In the genomic region with DNA sequence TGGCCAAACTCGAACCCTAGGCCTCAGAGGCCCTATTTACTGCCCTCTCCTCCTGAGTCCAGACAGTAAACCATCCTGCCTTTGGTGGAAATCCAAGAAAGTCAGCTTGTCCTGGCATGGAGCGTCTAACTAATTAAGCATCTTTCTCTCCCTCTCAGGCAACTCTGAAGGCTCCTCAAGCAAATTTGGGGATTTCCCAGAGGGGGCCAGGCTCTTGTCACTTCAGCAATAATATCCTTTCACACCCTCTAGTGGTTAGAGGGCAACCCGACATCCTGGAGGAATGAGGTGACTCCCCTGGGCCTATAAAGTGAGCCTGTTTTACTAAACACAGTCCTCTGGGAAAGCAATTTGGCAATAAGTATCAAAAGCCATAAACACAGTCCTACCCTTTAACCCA, we compare ENCODE assay signal across 9 cellular contexts.
DNase-seq lines count a peak whose midpoint lies in the region; ATAC-seq, FAIRE-seq and TF ChIP-seq lines count a peak whose summit lies in the region.
"Had no signal": no experiment of that assay in that cellular context is flagged by ENCODE, and none has a peak within 500 bp of the region (broad histone marks: within the 10 kb centered on the region; RNA-seq: fewer than 3 reads in every experiment).

No MANE protein-coding gene starts in this region.

- peaks cover 5% of the 10 kb centered on the region for H3K27me3 Mint-ChIP-seq in astrocyte (ENCODE audit: low read depth, unreplicated experiment)

- H3K27ac ChIP-seq in HL-60 (replicated peaks) (no peak overlapping the region), astrocyte (ENCODE audit: low read depth, low read length) (no peak overlapping the region)

- H3K4me3 Mint-ChIP-seq in astrocyte (ENCODE audit: unreplicated experiment) = no peak overlapping the region
- H3K4me3 Mint-ChIP-seq: central memory CD8-positive, alpha-beta T cell had no signal

- H3K9ac ChIP-seq in astrocyte (ENCODE audit: low read length) = no peak overlapping the region

- DNase-seq in EL (peak; percentile 79), HL-60 (ENCODE audit: low read depth in 1 of 2, low spot score in 1 of 2) (peak; percentile 20 to 65), T follicular helper cell (ENCODE audit: low read depth) (peak; percentile 53), astrocyte (ENCODE audit: low read depth) (peak; percentile 33), myocyte (ENCODE audit: low read depth) (peak; percentile 89), SK-N-DZ (ENCODE audit: low spot score) (no peak), DMS153 treated with DMSO at 0.1 percent for 48 hours (lab: John Stamatoyannopoulos, UW; ENCODE audit: unreplicated experiment) (no peak)

- no peaks in the 10 kb centered on the region for H3K9me3 ChIP-seq in astrocyte (ENCODE audit: insufficient read depth, low read depth, low read length)

- H4K20me1 ChIP-seq in astrocyte (ENCODE audit: insufficient read depth, low read length) = no peaks in the 10 kb centered on the region

- H3K4me1 ChIP-seq in astrocyte (ENCODE audit: insufficient read depth, low read length) = no peaks in the 10 kb centered on the region

- no peak overlapping the region for H2AFZ ChIP-seq in astrocyte (ENCODE audit: low read depth, low read length)

- peaks cover 5% of the 10 kb centered on the region for H3K9me3 Mint-ChIP-seq in astrocyte (ENCODE audit: unreplicated experiment)
- H3K9me3 Mint-ChIP-seq: central memory CD8-positive, alpha-beta T cell had no signal

- H3K4me3 ChIP-seq in HL-60 (replicated peaks; ENCODE audit: insufficient read depth, low read length) (no peak overlapping the region), astrocyte (ENCODE audit: insufficient read depth, low read depth, low read length) (no peak overlapping the region)

- no peaks in the 10 kb centered on the region for H3K36me3 Mint-ChIP-seq in astrocyte (ENCODE audit: low read depth, unreplicated experiment)

- ATAC-seq in GM21390 (IDR thresholded peaks at IDR 0.05; ENCODE audit: unreplicated experiment) = peak; percentile 98

- TF ChIP-seq CTCF in HL-60 (IDR thresholded peaks at IDR 0.05; ENCODE audit: insufficient read depth, low read length) (peak; percentile 29), astrocyte (IDR thresholded peaks at IDR 0.05; ENCODE audit: insufficient read depth, low read depth, low read length) (peak; percentile 50)

- H3K79me2 ChIP-seq in astrocyte (ENCODE audit: insufficient read depth, low read length) = no peaks in the 10 kb centered on the region

- no peaks in the 10 kb centered on the region for H3K4me1 Mint-ChIP-seq in astrocyte (ENCODE audit: low read depth, unreplicated experiment)
- H3K4me1 Mint-ChIP-seq: central memory CD8-positive, alpha-beta T cell had no signal

- H3K36me3 ChIP-seq in astrocyte (ENCODE audit: insufficient read depth, low read length) = no peaks in the 10 kb centered on the region

- H3K4me2 ChIP-seq in astrocyte (ENCODE audit: low read length) = no peak overlapping the region

- H3K27me3 ChIP-seq in HL-60 (ENCODE audit: insufficient read depth, poor library complexity, severe bottlenecking) = no peaks in the 10 kb centered on the region
- H3K27me3 ChIP-seq in astrocyte (ENCODE audit: insufficient read depth, low read length) = no peaks in the 10 kb centered on the region

- peak overlapping the region; percentile 42 for H3K27ac Mint-ChIP-seq in astrocyte (ENCODE audit: unreplicated experiment)

- FAIRE-seq in astrocyte (lab: Jason Lieb, UNC) = no peak

Comparison
In these comparisons a context has a peak if more than half of its experiments do, and no peak if none do; other contexts are left out.
1. DNase-seq: peak in EL (single experiment), HL-60 (2 of 2), T follicular helper cell (single experiment), astrocyte (single experiment) and myocyte (single experiment); none in SK-N-DZ (single experiment) and DMS153 treated with DMSO at 0.1 percent for 48 hours (single experiment).